In genomic region chr6:71047401-71047800, GRCh38 we compare ENCODE assay signal across 14 cellular contexts.
DNase-seq lines count a peak whose midpoint lies in the region; ATAC-seq and TF ChIP-seq lines count a peak whose summit lies in the region.
"Had no signal": no experiment of that assay in that cellular context is flagged by ENCODE, and none has a peak within 500 bp of the region (broad histone marks: within the 10 kb centered on the region; RNA-seq: fewer than 3 reads in every experiment).

No MANE protein-coding gene starts in this region.

- intact Hi-C loops in Right ventricle myocardium inferior (cut with DNase I): no loop called here
- intact Hi-C loops in left ventricle myocardium inferior (cut with micrococcal nuclease): no loop called here

- no peak overlapping the region for H3K4me3 ChIP-seq in left ventricle myocardium inferior
- H3K4me3 ChIP-seq: BLaER1 treated with 17β-estradiol and CSF1 and Interleukin-3, amounts not matched to agents 10 nM and 100 nM; K562 had no signal

- no peak overlapping the region for H3K27ac ChIP-seq in left ventricle myocardium inferior (replicated peaks)
- H3K27ac ChIP-seq: BLaER1 treated with 17β-estradiol and CSF1 and Interleukin-3, amounts not matched to agents 10 nM and 100 nM had no signal

- peak; percentile 8 for ATAC-seq in Right ventricle myocardium inferior
- no peak for ATAC-seq in GM19452 (IDR thresholded peaks at IDR 0.05; ENCODE audit: unreplicated experiment)
- ATAC-seq: K562 had no signal

- TF ChIP-seq CTCF in left ventricle myocardium inferior (IDR thresholded peaks at IDR 0.05; ENCODE audit: borderline replicate concordance): no peak

- DNase-seq in Right ventricle myocardium inferior (ENCODE audit: missing footprints) (no peak), left ventricle myocardium inferior (no peak), HuH-7.5 (ENCODE audit: low spot score) (peak; percentile 26), cerebellum (ENCODE audit: low spot score) (peak; percentile 4), SHP77 (lab: John Stamatoyannopoulos, UW) (no peak), globus pallidus (ENCODE audit: low spot score) (no peak)
- DNase-seq: ACHN; CD4-positive, CD25-positive, alpha-beta regulatory T cell; DMS79; GOT3; H9 had no signal

- H3K4me1 ChIP-seq in left ventricle myocardium inferior: peaks cover 14% of the 10 kb centered on the region

- H3K36me3 ChIP-seq in left ventricle myocardium inferior: no peaks in the 10 kb centered on the region
- H3K36me3 ChIP-seq: BLaER1 treated with 17β-estradiol and CSF1 and Interleukin-3, amounts not matched to agents 10 nM and 100 nM had no signal

- no peaks in the 10 kb centered on the region for H3K27me3 ChIP-seq in left ventricle myocardium inferior (ENCODE audit: low read depth)
- H3K27me3 ChIP-seq: BLaER1 treated with 17β-estradiol and CSF1 and Interleukin-3, amounts not matched to agents 10 nM and 100 nM had no signal

- no peaks in the 10 kb centered on the region for H3K9me3 ChIP-seq in left ventricle myocardium inferior (replicated peaks)
- H3K9me3 ChIP-seq: BLaER1 treated with 17β-estradiol and CSF1 and Interleukin-3, amounts not matched to agents 10 nM and 100 nM had no signal

Comparison
In these comparisons a context has a peak if more than half of its experiments do, and no peak if none do; other contexts are left out.
1. DNase-seq: peak in HuH-7.5 (single experiment) and cerebellum (single experiment); none in Right ventricle myocardium inferior (single experiment), left ventricle myocardium inferior (single experiment), SHP77 (0 of 2) and globus pallidus (single experiment).